16 cellular contexts compared by ENCODE assay signal in genomic region chr6:37794825-37795224, GRCh38. TPM values are rescaled to one million over a fixed set of nuclear protein-coding genes. Genes with fewer than 3 reads are reported as not detected.
DNase-seq lines count a peak whose midpoint lies in the region; ATAC-seq lines count a peak whose summit lies in the region.
"Had no signal": no experiment of that assay in that cellular context is flagged by ENCODE, and none has a peak within 500 bp of the region (broad histone marks: within the 10 kb centered on the region; RNA-seq: fewer than 3 reads in every experiment).

No MANE protein-coding gene starts in this region.

- H3K27ac ChIP-seq in mesenchymal stem cell (ENCODE audit: low read length, poor library complexity, severe bottlenecking) = no peak overlapping the region
- H3K27ac ChIP-seq: epithelial cell of prostate, heart right ventricle had no signal

- H3K18ac ChIP-seq in mesenchymal stem cell (ENCODE audit: low read depth in 1 of 2, low read length in 2 of 2) = no peak overlapping the region

- H3K36me3 ChIP-seq in mesenchymal stem cell (ENCODE audit: control insufficient read depth in 1 of 2, insufficient read depth in 2 of 2, low read depth in 1 of 2, low read length in 2 of 2) = no peaks in the 10 kb centered on the region
- H3K36me3 ChIP-seq: heart right ventricle had no signal

- H2BK12ac ChIP-seq in mesenchymal stem cell (ENCODE audit: low read length in 2 of 2) = no peak overlapping the region

- H4K91ac ChIP-seq in mesenchymal stem cell (ENCODE audit: low read length) = no peak overlapping the region

- DNase-seq in DMS 273 treated with DMSO at 0.1 percent for 48 hours (lab: John Stamatoyannopoulos, UW) (peak; percentile 15), M059J (ENCODE audit: low read depth) (peak; percentile 79), cerebellum (ENCODE audit: low spot score) (peak; percentile 36), mesenchymal stem cell (peak; percentile 35), GF-D8 (lab: John Stamatoyannopoulos, UW) (no peak)
- no peak for DNase-seq in stimulated activated CD4-positive, alpha-beta T cell treated with anti-CD3 and anti-CD28 coated beads, Interleukin-2, amount 100 ng/mL, for 24 hours
- DNase-seq in stimulated activated CD8-positive, alpha-beta memory T cell treated with anti-CD3 and anti-CD28 coated beads, Interleukin-4, amount 100 ng/mL, for 48 hours = no peak
- DNase-seq: activated effector memory CD4-positive, alpha-beta T cell treated with Interleukin-2 at 50 U/mL for 16 hours; anterior cingulate cortex; heart right ventricle; NCI-H1048; NCI-H2107; OCI-M1; right cardiac atrium had no signal

- peaks cover 18% of the 10 kb centered on the region for H3K4me1 ChIP-seq in mesenchymal stem cell (ENCODE audit: control insufficient read depth, insufficient read depth, low read depth, low read length)

- H3K9me3 ChIP-seq in mesenchymal stem cell (ENCODE audit: control insufficient read depth, low read length) = no peaks in the 10 kb centered on the region
- H3K9me3 ChIP-seq: heart right ventricle had no signal

- H4K8ac ChIP-seq in mesenchymal stem cell (ENCODE audit: low read length) = no peak overlapping the region

- no CpG with 5 or more reads among the region's 1 CpG for WGBS in mesenchymal stem cell

- H2AFZ ChIP-seq in mesenchymal stem cell (ENCODE audit: low read depth, low read length) = no peak overlapping the region

- no peak overlapping the region for H2AK5ac ChIP-seq in mesenchymal stem cell (ENCODE audit: low read length, severe bottlenecking)

- H3K9ac ChIP-seq in mesenchymal stem cell (ENCODE audit: low read length) = peak overlapping the region; percentile 3

- H2BK120ac ChIP-seq in mesenchymal stem cell (ENCODE audit: low read depth, low read length) = no peak overlapping the region

- no peak for ATAC-seq in HG02610 (IDR thresholded peaks at IDR 0.05; ENCODE audit: unreplicated experiment)
- ATAC-seq: right cardiac atrium had no signal

- no peak overlapping the region for H3K4ac ChIP-seq in mesenchymal stem cell (ENCODE audit: low read depth in 1 of 2, low read length in 2 of 2)

- H3K79me1 ChIP-seq in mesenchymal stem cell (replicated peaks; ENCODE audit: low read length, poor library complexity, severe bottlenecking) = no peaks in the 10 kb centered on the region

- no peak overlapping the region for H2BK15ac ChIP-seq in mesenchymal stem cell (ENCODE audit: low read depth, poor library complexity, severe bottlenecking)

- peaks cover 0 to 5% of the 10 kb centered on the region in 2 experiments for H3K27me3 ChIP-seq in mesenchymal stem cell (ENCODE audit: control insufficient read depth in 1 of 2, insufficient read depth in 1 of 2, low read length in 2 of 2)
- H3K27me3 ChIP-seq: heart right ventricle had no signal

- no peak overlapping the region for H2BK5ac ChIP-seq in mesenchymal stem cell (ENCODE audit: low read depth, low read length, poor library complexity, severe bottlenecking)

- H3K14ac ChIP-seq in mesenchymal stem cell (ENCODE audit: low read length in 2 of 2) = no peak overlapping the region

- peak overlapping the region in 1 of 2 experiments; percentile 3 for H3K4me3 ChIP-seq in mesenchymal stem cell (ENCODE audit: insufficient read depth in 1 of 2, low read depth in 1 of 2, low read length in 2 of 2)
- H3K4me3 ChIP-seq: heart right ventricle had no signal

- no peak overlapping the region for H3K4me2 ChIP-seq in mesenchymal stem cell (ENCODE audit: low read length, poor library complexity, severe bottlenecking)

- H3K23ac ChIP-seq in mesenchymal stem cell (ENCODE audit: low read length in 2 of 2) = no peak overlapping the region

RNA-seq across cellular contexts. Expression of gene ZFAND3, which starts 24.7 kb away (rescaled TPM):
- total RNA-seq in M059J (2014; rRNA removed; shearing (Covaris generic)) = 17.6 and 36.2 TPM in 2 replicates
- total RNA-seq in cerebellum = 31.0 TPM
- polyA plus RNA-seq in mesenchymal stem cell (2013, experiment 1 of 2) = 84.2 TPM
- 86.1 TPM for polyA plus RNA-seq in mesenchymal stem cell (2013, experiment 2 of 2)

Comparison
In these comparisons a context has a peak if more than half of its experiments do, and no peak if none do; other contexts are left out.
1. DNase-seq: peak in DMS 273 treated with DMSO at 0.1 percent for 48 hours (single experiment), M059J (single experiment), cerebellum (single experiment) and mesenchymal stem cell (single experiment); none in stimulated activated CD4-positive, alpha-beta T cell treated with anti-CD3 and anti-CD28 coated beads, Interleukin-2, amount 100 ng/mL, for 24 hours (0 of 2), GF-D8 (single experiment) and stimulated activated CD8-positive, alpha-beta memory T cell treated with anti-CD3 and anti-CD28 coated beads, Interleukin-4, amount 100 ng/mL, for 48 hours (single experiment).